1 cellular context compared by ENCODE assay signal in genomic region chr4:48112017-48112667, GRCh38.
TF ChIP-seq lines count a peak whose summit lies in the region.

No MANE protein-coding gene starts in this region.

TF ChIP-seq in K562, 482 proteins besides CTCF, POLR2A, EP300 and RAD21:
- TF ChIP-seq U2AF2 (optimal IDR thresholded peaks at IDR 0.05; ENCODE audit: low read depth, low read length) (no peak), HEY1 (CRISPR knock-in tag; IDR thresholded peaks at IDR 0.05; ENCODE audit: borderline replicate concordance) (no peak), ZNF311 (CRISPR knock-in tag; IDR thresholded peaks at IDR 0.05) (no peak), ZNF609 (CRISPR knock-in tag; IDR thresholded peaks at IDR 0.05; ENCODE audit: borderline replicate concordance) (no peak), SMARCC2 (IDR thresholded peaks at IDR 0.05; ENCODE audit: low read depth) (no peak), MBD2 (IDR thresholded peaks at IDR 0.05; ENCODE audit: borderline replicate concordance, low read depth) (no peak), JUND (IDR thresholded peaks at IDR 0.05; ENCODE audit: borderline replicate concordance, low read depth, low read length) (no peak), JUND (tag; IDR thresholded peaks at IDR 0.05; ENCODE audit: borderline replicate concordance, low read depth, low read length) (no peak), BCL6 (CRISPR knock-in tag; IDR thresholded peaks at IDR 0.05) (no peak), E4F1 (CRISPR knock-in tag; IDR thresholded peaks at IDR 0.05; ENCODE audit: borderline replicate concordance) (no peak), ZNF239 (CRISPR knock-in tag; IDR thresholded peaks at IDR 0.05) (no peak), POU5F1 (IDR thresholded peaks at IDR 0.05; ENCODE audit: borderline replicate concordance, low read depth, low read length, partially characterized antibody) (no peak), CC2D1A (IDR thresholded peaks at IDR 0.05) (no peak), BRF2 (IDR thresholded peaks at IDR 0.05; ENCODE audit: borderline replicate concordance, insufficient read depth, insufficient read length) (no peak), PHB (CRISPR knock-in tag; IDR thresholded peaks at IDR 0.05) (no peak), ZNF785 (CRISPR knock-in tag; IDR thresholded peaks at IDR 0.05) (no peak), NELFE (IDR thresholded peaks at IDR 0.05; ENCODE audit: insufficient read depth, insufficient read length) (no peak), KDM4B (IDR thresholded peaks at IDR 0.05; ENCODE audit: borderline replicate concordance in 2 of 2, low read depth in 1 of 2) (no peak), PTTG1 (tag; IDR thresholded peaks at IDR 0.05; ENCODE audit: low read depth) (no peak), ZNF766 (CRISPR knock-in tag; conservative IDR thresholded peaks at IDR 0.05) (no peak)
- TF ChIP-seq, protein P1, sequence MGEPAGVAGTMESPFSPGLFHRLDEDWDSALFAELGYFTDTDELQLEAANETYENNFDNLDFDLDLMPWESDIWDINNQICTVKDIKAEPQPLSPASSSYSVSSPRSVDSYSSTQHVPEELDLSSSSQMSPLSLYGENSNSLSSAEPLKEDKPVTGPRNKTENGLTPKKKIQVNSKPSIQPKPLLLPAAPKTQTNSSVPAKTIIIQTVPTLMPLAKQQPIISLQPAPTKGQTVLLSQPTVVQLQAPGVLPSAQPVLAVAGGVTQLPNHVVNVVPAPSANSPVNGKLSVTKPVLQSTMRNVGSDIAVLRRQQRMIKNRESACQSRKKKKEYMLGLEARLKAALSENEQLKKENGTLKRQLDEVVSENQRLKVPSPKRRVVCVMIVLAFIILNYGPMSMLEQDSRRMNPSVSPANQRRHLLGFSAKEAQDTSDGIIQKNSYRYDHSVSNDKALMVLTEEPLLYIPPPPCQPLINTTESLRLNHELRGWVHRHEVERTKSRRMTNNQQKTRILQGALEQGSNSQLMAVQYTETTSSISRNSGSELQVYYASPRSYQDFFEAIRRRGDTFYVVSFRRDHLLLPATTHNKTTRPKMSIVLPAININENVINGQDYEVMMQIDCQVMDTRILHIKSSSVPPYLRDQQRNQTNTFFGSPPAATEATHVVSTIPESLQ (CRISPR knock-in tag; IDR thresholded peaks at IDR 0.05): no peak
TF ChIP-seq in K562: peak in this region for 0.
